10 cellular contexts compared by ENCODE assay signal in the genomic region with DNA sequence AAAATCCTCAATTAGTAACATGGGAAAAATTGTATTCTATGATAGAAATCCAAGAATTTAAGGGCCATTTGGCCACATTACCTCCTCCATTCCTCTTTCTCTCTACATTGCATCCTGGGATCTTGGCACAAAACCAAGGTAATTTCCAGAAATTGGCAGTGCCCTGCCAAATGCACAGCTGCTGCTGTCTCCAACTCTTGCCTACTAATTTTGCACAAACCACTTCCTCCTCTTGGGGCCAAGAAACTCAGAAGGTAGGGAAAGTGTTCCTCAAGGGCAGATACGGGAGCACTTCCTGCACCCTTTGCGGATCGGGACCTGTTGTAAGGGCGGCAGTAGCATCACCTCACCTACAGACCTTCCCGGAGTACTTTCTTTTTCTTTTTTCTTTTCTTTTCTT. TPM values are rescaled to one million over a fixed set of nuclear protein-coding genes. Genes with fewer than 3 reads are reported as not detected.
DNase-seq lines count a peak whose midpoint lies in the region; ATAC-seq and TF ChIP-seq lines count a peak whose summit lies in the region.
"Had no signal": no experiment of that assay in that cellular context is flagged by ENCODE, and none has a peak within 500 bp of the region (broad histone marks: within the 10 kb centered on the region; RNA-seq: fewer than 3 reads in every experiment).

No MANE protein-coding gene starts in this region.

- no peak for TF ChIP-seq CTCF in Calu3 (IDR thresholded peaks at IDR 0.05; ENCODE audit: unreplicated experiment)
- no peak for TF ChIP-seq CTCF in NB4 (IDR thresholded peaks at IDR 0.05; ENCODE audit: low read depth, low read length)
- TF ChIP-seq CTCF in SK-N-SH (IDR thresholded peaks at IDR 0.05) = no peak

- intact Hi-C loops in Calu3 (cut with micrococcal nuclease; ENCODE audit: unreplicated experiment) = loop anchor here (5.0 kb wide), 1 partner anchor 88 kb away; no protein-coding TSS in a partner anchor
- intact Hi-C loops in left colon (cut with DNase I, micrococcal nuclease) = no loop called here

- DNase-seq in Calu3 = peak; percentile 74
- DNase-seq in NB4 (ENCODE audit: low read depth) = peak; percentile 4
- no peak for DNase-seq in SK-N-SH
- DNase-seq in left colon = peak; percentile 39 to 73
- no peak for DNase-seq in SHP77 (lab: John Stamatoyannopoulos, UW)
- DNase-seq: activated gamma-delta T cell, OCI-M1 had no signal

- H3K9me2 ChIP-seq in SK-N-SH = no peaks in the 10 kb centered on the region

- no peaks in the 10 kb centered on the region for H3K79me2 ChIP-seq in SK-N-SH (ENCODE audit: insufficient read depth)

- H3K4me1 Mint-ChIP-seq in Calu3 (ENCODE audit: low read depth, unreplicated experiment) = peaks cover 77% of the 10 kb centered on the region

- POLR2A ChIA-PET in SK-N-SH (lab: Yijun Ruan, JAX) = no interaction called here

- no peaks in the 10 kb centered on the region for H3K27me3 Mint-ChIP-seq in Calu3 (ENCODE audit: unreplicated experiment)

- H3K9ac ChIP-seq in SK-N-SH = no peak overlapping the region

- peak; percentile 86 for ATAC-seq in left colon
- ATAC-seq in HG03460 (IDR thresholded peaks at IDR 0.05; ENCODE audit: unreplicated experiment) = no peak
- ATAC-seq in HG03095 (IDR thresholded peaks at IDR 0.05; ENCODE audit: unreplicated experiment) = no peak
- ATAC-seq in GM21367 (IDR thresholded peaks at IDR 0.05; ENCODE audit: unreplicated experiment) = no peak

- BruUV-seq in Calu3 (replicated peaks; lab: Mats Ljungman, UMichigan) = no TSS peak

- H2AFZ ChIP-seq in SK-N-SH (ENCODE audit: low read depth) = no peak overlapping the region

- H4K20me1 ChIP-seq in SK-N-SH (ENCODE audit: insufficient read depth) = no peaks in the 10 kb centered on the region

- peak overlapping the region; percentile 45 for H3K27ac Mint-ChIP-seq in Calu3 (ENCODE audit: unreplicated experiment)

- TF ChIP-seq EP300 in SK-N-SH (IDR thresholded peaks at IDR 0.05; ENCODE audit: borderline replicate concordance in 1 of 2, low read depth in 1 of 2, low read length in 1 of 2) = no peak

- no peak for TF ChIP-seq RAD21 in SK-N-SH (IDR thresholded peaks at IDR 0.05; ENCODE audit: low read length)

- no peaks in the 10 kb centered on the region for H3K36me3 ChIP-seq in SK-N-SH (replicated peaks in 1 of 2; ENCODE audit: control insufficient read depth in 1 of 2, insufficient read depth in 2 of 2, low read length in 1 of 2)

- H3K4me2 ChIP-seq in SK-N-SH = no peak overlapping the region

- no peaks in the 10 kb centered on the region for H3F3A ChIP-seq in SK-N-SH (replicated peaks; ENCODE audit: insufficient read depth)

- 92% methylated on average over 5 of the region's 5 CpGs for WGBS in SK-N-SH (ENCODE audit: low lambda C conversion rate)

- peaks cover 13% of the 10 kb centered on the region for H3K36me3 Mint-ChIP-seq in Calu3 (ENCODE audit: insufficient read depth, unreplicated experiment)

- peaks cover 0 to 3% of the 10 kb centered on the region in 2 experiments; a peak in 1 of 4 replicates for H3K4me1 ChIP-seq in SK-N-SH (ENCODE audit: control insufficient read depth in 1 of 2, insufficient read depth in 2 of 2, low read depth in 1 of 2, low read length in 1 of 2)

- H3K4me3 Mint-ChIP-seq in Calu3 (ENCODE audit: low read depth, unreplicated experiment) = no peak overlapping the region

- no peaks in the 10 kb centered on the region for H3K27me3 ChIP-seq in SK-N-SH (ENCODE audit: insufficient read depth)

- CTCF ChIA-PET in Calu3 (lab: Charles Lee) (no interaction called here), SK-N-SH (lab: Yijun Ruan, JAX) (interaction anchor here (1.3 kb wide), 1 partner anchor 17 kb away, joined by 3 read pairs; no protein-coding TSS in a partner anchor)

- H3K27ac ChIP-seq in SK-N-SH (ENCODE audit: low read depth in 2 of 2, low read length in 1 of 2) = no peak overlapping the region

- no peaks in the 10 kb centered on the region for H3K9me3 Mint-ChIP-seq in Calu3 (ENCODE audit: low read depth, unreplicated experiment)

- H3K4me3 ChIP-seq in NB4 (ENCODE audit: low read depth, low read length) (no peak overlapping the region), SK-N-SH (ENCODE audit: low read depth in 2 of 2, low read length in 1 of 2) (no peak overlapping the region)

- no peak for TF ChIP-seq POLR2A in NB4 (IDR thresholded peaks at IDR 0.05; ENCODE audit: extremely low read depth, insufficient read length)

- H3K9me3 ChIP-seq in SK-N-SH = no peaks in the 10 kb centered on the region

TF ChIP-seq in SK-N-SH, 30 proteins besides CTCF, POLR2A, EP300 and RAD21:
- peak; percentile 52; the same call in 1 of the 2 replicates for TF ChIP-seq NFIC (IDR thresholded peaks at IDR 0.05; ENCODE audit: borderline replicate concordance)
- no peak for TF ChIP-seq YY1 (IDR thresholded peaks at IDR 0.05; ENCODE audit: low read depth)
TF ChIP-seq in SK-N-SH: peak in this region for 1.

RNA-seq across cellular contexts. Expression of a gene that starts 57.8 kb away (rescaled TPM):
- 102 and 114 TPM in 2 replicates for total RNA-seq in Calu3 (2022)
- 9.1 and 12.0 TPM in 2 replicates for polyA plus RNA-seq in SK-N-SH (2012; rRNA removed)
- 15.3 and 18.1 TPM in 2 replicates for polyA plus RNA-seq in SK-N-SH (2012; cell fraction: cytosol; rRNA removed)
- 3.6 and 5.0 TPM in 2 replicates for polyA plus RNA-seq in SK-N-SH (2012; cell fraction: nucleus; rRNA removed)
- total RNA-seq in left colon = 10 to 100 TPM; 47.0 to 51.0 TPM

Comparison
In these comparisons a context has a peak if more than half of its experiments do, and no peak if none do; other contexts are left out.
1. DNase-seq: peak in Calu3 (single experiment), NB4 (single experiment) and left colon (2 of 2); none in SK-N-SH (single experiment) and SHP77 (0 of 2).